In genomic region chr2:14348247-14348646, GRCh38 we compare ENCODE assay signal across 15 cellular contexts.
"Had no signal": no experiment of that assay in that cellular context is flagged by ENCODE, and none has a peak within 500 bp of the region (broad histone marks: within the 10 kb centered on the region; RNA-seq: fewer than 3 reads in every experiment).

No MANE protein-coding gene starts in this region.

- DNase-seq: activated CD4-positive, alpha-beta T cell treated with anti-CD3 and anti-CD28 coated beads, Interleukin-2, amount 10 ng/mL, durations not matched to agents 7 days and 5 days; activated CD8-positive, alpha-beta memory T cell treated with anti-CD3 and anti-CD28 coated beads, Interleukin-2, amount 50 U/mL, for 48 hours; activated gamma-delta T cell treated with Interleukin-2 at 50 U/mL for 16 hours; activated naive CD8-positive, alpha-beta T cell treated with anti-CD3 and anti-CD28 coated beads for 36 hours; activated T-cell treated with anti-CD3 and anti-CD28 coated beads, Interleukin-2, amount 50 U/mL, for 72 hours; central memory CD4-positive, alpha-beta T cell; colonic mucosa; effector CD4-positive, alpha-beta T cell; kidney; left lung; mammary epithelial cell; naive B cell; small intestine; stimulated activated CD4-positive, alpha-beta T cell treated with anti-CD3 and anti-CD28 coated beads, Interleukin-4, amount 100 ng/mL, for 24 hours; stimulated activated naive CD4-positive, alpha-beta T cell had no signal

- ATAC-seq: activated T-cell treated with anti-CD3 and anti-CD28 coated beads, Interleukin-2, amount 50 U/mL, for 72 hours; left lung had no signal
